ENCODE assay signal across 1 cellular context in the genomic region with DNA sequence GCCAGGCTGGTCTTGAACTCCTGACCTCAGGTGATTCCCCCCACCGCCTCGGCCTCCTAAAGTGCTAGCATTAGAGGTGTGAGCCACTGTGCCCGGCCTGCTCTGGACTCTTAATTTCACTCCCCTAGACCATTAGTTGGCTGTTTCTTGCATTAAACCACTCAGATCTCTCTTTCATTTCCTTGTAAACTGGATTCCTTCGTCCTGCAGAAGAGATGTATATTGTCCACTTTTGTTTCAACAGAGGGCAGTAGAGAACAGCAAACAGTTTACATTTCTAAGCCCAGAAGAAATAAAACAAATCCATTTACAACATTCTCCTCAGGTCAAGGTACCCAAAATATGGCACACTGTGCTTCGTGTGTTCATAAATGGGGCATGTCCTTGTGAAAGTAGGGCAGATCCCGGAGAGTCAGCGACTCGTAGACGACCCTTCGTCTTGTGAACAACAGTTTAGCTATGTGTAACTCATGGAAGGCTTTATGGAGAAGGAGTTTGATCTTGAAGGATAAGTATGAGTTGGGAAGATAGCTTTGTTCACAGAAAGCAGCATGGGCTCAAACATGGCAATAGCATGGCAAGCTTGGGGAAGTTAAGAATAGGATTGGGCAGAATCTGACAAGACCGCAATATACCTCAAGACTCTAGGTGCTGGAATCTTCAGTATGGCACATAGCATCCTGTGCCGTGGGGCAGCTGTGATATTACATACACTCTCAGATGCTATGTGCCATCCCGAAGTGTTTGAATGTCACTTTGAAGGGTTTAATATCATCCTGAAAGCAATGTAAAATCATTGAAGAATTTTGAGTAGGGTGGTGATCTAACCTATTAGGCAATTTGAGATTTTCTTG.
TF ChIP-seq lines count a peak whose summit lies in the region.

No MANE protein-coding gene starts in this region.

TF ChIP-seq in HepG2, 621 proteins besides CTCF, POLR2A, EP300 and RAD21:
- TF ChIP-seq SMC3 (IDR thresholded peaks at IDR 0.05; ENCODE audit: low read length) (peak; percentile 21; the same call in 1 of the 2 replicates), STAG1 (CRISPR knock-in tag; IDR thresholded peaks at IDR 0.05) (peak; percentile 71)
